In genomic region chr1:51948491-51948915, GRCh38 we compare ENCODE assay signal across 24 cellular contexts. TPM values are rescaled to one million over a fixed set of nuclear protein-coding genes. Genes with fewer than 3 reads are reported as not detected.
DNase-seq lines count a peak whose midpoint lies in the region; ATAC-seq, FAIRE-seq and TF ChIP-seq lines count a peak whose summit lies in the region.
"Had no signal": no experiment of that assay in that cellular context is flagged by ENCODE, and none has a peak within 500 bp of the region (broad histone marks: within the 10 kb centered on the region; RNA-seq: fewer than 3 reads in every experiment).

No MANE protein-coding gene starts in this region.

- H3K27me3 ChIP-seq in A673 (replicated peaks; ENCODE audit: insufficient read depth, low read depth, low read length, poor library complexity), result no peaks in the 10 kb centered on the region
- H3K27me3 ChIP-seq in bronchial epithelial cell (ENCODE audit: control insufficient read depth, insufficient read depth, low read length), result no peaks in the 10 kb centered on the region
- H3K27me3 ChIP-seq: upper lobe of left lung had no signal

- H3K27ac ChIP-seq in A673 (ENCODE audit: low read depth, low read length, poor library complexity, severe bottlenecking), result peak overlapping the region; percentile 73
- H3K27ac ChIP-seq: heart right ventricle, left lung, upper lobe of left lung had no signal

- H3K4me3 ChIP-seq in A673 (ENCODE audit: low read depth, low read length, poor library complexity, severe bottlenecking) (no peak overlapping the region), bronchial epithelial cell (ENCODE audit: low read depth, low read length) (no peak overlapping the region)
- H3K4me3 ChIP-seq: heart right ventricle, left lung, upper lobe of left lung had no signal

- H3K9me3 ChIP-seq in A673 (ENCODE audit: low read depth, low read length, poor library complexity, severe bottlenecking), result peaks cover 8% of the 10 kb centered on the region

- H3K4me1 ChIP-seq in A673 (ENCODE audit: insufficient read depth, low read length, poor library complexity, severe bottlenecking), result peaks cover 65% of the 10 kb centered on the region
- H3K4me1 ChIP-seq: heart right ventricle, left lung, upper lobe of left lung had no signal

- DNase-seq in A673 (ENCODE audit: low spot score), result peak; percentile 61
- DNase-seq in HFFc6, result no peak
- peak; percentile 74 for DNase-seq in NCI-H774 (lab: John Stamatoyannopoulos, UW)
- peak; percentile 93 for DNase-seq in bronchial epithelial cell (ENCODE audit: low read depth)
- no peak for DNase-seq in NCI-H1048 (lab: John Stamatoyannopoulos, UW)
- DNase-seq in posterior cingulate gyrus, result no peak
- no peak for DNase-seq in activated T-cell treated with anti-CD3 and anti-CD28 coated beads, Interleukin-2, amount 50 U/mL, for 48 hours
- DNase-seq: activated CD4-positive, alpha-beta T cell treated with anti-CD3 and anti-CD28 coated beads for 1 hour; activated naive CD4-positive, alpha-beta T cell treated with anti-CD3 and anti-CD28 coated beads, Interleukin-2, amount 10 ng/mL, durations not matched to agents 7 days and 5 days; activated T-cell treated with anti-CD3 and anti-CD28 coated beads, Interleukin-2, amount 50 U/mL, for 72 hours; central memory CD4-positive, alpha-beta T cell; dermis blood vessel endothelial cell; H7; heart right ventricle; left lung; midbrain; MM.1S; NCI-H187; NCI-H526 had no signal

- H3K27ac Mint-ChIP-seq in HFFc6, result peak overlapping the region; percentile 73
- H3K27ac Mint-ChIP-seq: activated naive CD4-positive, alpha-beta T cell treated with anti-CD3 and anti-CD28 coated beads, Interleukin-2, amount 10 ng/mL, durations not matched to agents 7 days and 5 days; activated T-cell treated with anti-CD3 and anti-CD28 coated beads, Interleukin-2, amount 50 U/mL, for 72 hours; IgD-negative memory B cell; nephron had no signal

- H3K36me3 Mint-ChIP-seq in HFFc6 (ENCODE audit: low read depth), result peaks cover 54% of the 10 kb centered on the region
- H3K36me3 Mint-ChIP-seq: activated naive CD4-positive, alpha-beta T cell treated with anti-CD3 and anti-CD28 coated beads, Interleukin-2, amount 10 ng/mL, durations not matched to agents 7 days and 5 days had no signal

- TF ChIP-seq CTCF in A673 (conservative IDR thresholded peaks at IDR 0.05; ENCODE audit: low read depth, low read length), result no peak
- TF ChIP-seq CTCF in HFFc6 (IDR thresholded peaks at IDR 0.05), result no peak
- no peak for TF ChIP-seq CTCF in bronchial epithelial cell (IDR thresholded peaks at IDR 0.05; ENCODE audit: insufficient read depth, low read length, severe bottlenecking)

- intact Hi-C loops in A673 (cut with micrococcal nuclease; ENCODE audit: unreplicated experiment) (no loop called here), posterior cingulate gyrus (cut with DNase I) (no loop called here)

- peak; percentile 32 for FAIRE-seq in bronchial epithelial cell (lab: Jason Lieb, UNC)

- H3K36me3 ChIP-seq in A673 (ENCODE audit: insufficient read depth, low read length, poor library complexity, severe bottlenecking), result no peaks in the 10 kb centered on the region
- no peaks in the 10 kb centered on the region for H3K36me3 ChIP-seq in bronchial epithelial cell (ENCODE audit: control insufficient read depth, insufficient read depth, low read length)
- H3K36me3 ChIP-seq: heart right ventricle, left lung, upper lobe of left lung had no signal

- ATAC-seq in GM21723 (IDR thresholded peaks at IDR 0.05; ENCODE audit: unreplicated experiment), result no peak
- ATAC-seq: activated T-cell treated with anti-CD3 and anti-CD28 coated beads, Interleukin-2, amount 50 U/mL, for 72 hours; heart right ventricle; left lung; Right ventricle myocardium inferior had no signal

- no peaks in the 10 kb centered on the region for H3K9me3 Mint-ChIP-seq in HFFc6
- H3K9me3 Mint-ChIP-seq: activated naive CD4-positive, alpha-beta T cell treated with anti-CD3 and anti-CD28 coated beads, Interleukin-2, amount 10 ng/mL, durations not matched to agents 7 days and 5 days; activated T-cell treated with anti-CD3 and anti-CD28 coated beads, Interleukin-2, amount 50 U/mL, for 72 hours; nephron had no signal

- 0 out of 2 replicates have a peak overlapping the region, but pooled peaks have one; percentile 13 for H3K4me3 Mint-ChIP-seq in HFFc6
- H3K4me3 Mint-ChIP-seq: activated naive CD4-positive, alpha-beta T cell treated with anti-CD3 and anti-CD28 coated beads, Interleukin-2, amount 10 ng/mL, durations not matched to agents 7 days and 5 days; activated T-cell treated with anti-CD3 and anti-CD28 coated beads, Interleukin-2, amount 50 U/mL, for 72 hours; IgD-negative memory B cell; nephron had no signal

- CTCF ChIA-PET in A673 (lab: Charles Lee), result interaction anchor here (1.0 kb wide), 1 partner anchor 35 kb away, joined by 3 read pairs; no protein-coding TSS in a partner anchor

- H3K4me1 Mint-ChIP-seq in HFFc6 (ENCODE audit: low read depth), result peaks cover 58% of the 10 kb centered on the region
- H3K4me1 Mint-ChIP-seq: activated naive CD4-positive, alpha-beta T cell treated with anti-CD3 and anti-CD28 coated beads, Interleukin-2, amount 10 ng/mL, durations not matched to agents 7 days and 5 days had no signal

- H3K27me3 Mint-ChIP-seq in HFFc6 (ENCODE audit: insufficient read depth), result peaks cover 2% of the 10 kb centered on the region; the same call in 1 of the 2 replicates

- no TSS peak for BruUV-seq in A673 (replicated peaks; lab: Mats Ljungman, UMichigan)

- POLR2A ChIA-PET in A673 (lab: Charles Lee; ENCODE audit: low non-redundant PET), result no interaction called here

RNA-seq across cellular contexts. Expression of gene RAB3B, which starts 42.0 kb away (rescaled TPM):
- 25.5 and 27.2 TPM in 2 replicates for total RNA-seq in A673 (2021)
- total RNA-seq in HFFc6 (2021; fragmentation: NEBNext Ultra II Directional; extraction: Animal tissue kit (Norgen Biotek cat#: 25700)), result 100 to 1,000 TPM; 138 to 174 (median 157) TPM
- total RNA-seq in bronchial epithelial cell, result 2.2 and 3.4 TPM in 2 replicates
- total RNA-seq: Right ventricle myocardium inferior had no signal

Comparison
In these comparisons a context has a peak if more than half of its experiments do, and no peak if none do; other contexts are left out.
1. DNase-seq: peak in A673 (single experiment), NCI-H774 (single experiment) and bronchial epithelial cell (single experiment); none in HFFc6 (single experiment), NCI-H1048 (single experiment), posterior cingulate gyrus (0 of 10) and activated T-cell treated with anti-CD3 and anti-CD28 coated beads, Interleukin-2, amount 50 U/mL, for 48 hours (0 of 2).